In genomic region chr18:49590608-49591007, GRCh38 we compare ENCODE assay signal across 20 cellular contexts. TPM values are rescaled to one million over a fixed set of nuclear protein-coding genes. Genes with fewer than 3 reads are reported as not detected.
DNase-seq lines count a peak whose midpoint lies in the region; ATAC-seq, FAIRE-seq and TF ChIP-seq lines count a peak whose summit lies in the region.
"Had no signal": no experiment of that assay in that cellular context is flagged by ENCODE, and none has a peak within 500 bp of the region (broad histone marks: within the 10 kb centered on the region; RNA-seq: fewer than 3 reads in every experiment).

No MANE protein-coding gene starts in this region.

- no peaks in the 10 kb centered on the region for H3K9me3 ChIP-seq in colonic mucosa
- no peaks in the 10 kb centered on the region for H3K9me3 ChIP-seq in HepG2 (ENCODE audit: low read length)

- H3K4me3 Mint-ChIP-seq in nephron (no peak overlapping the region), WTC11 (no peak overlapping the region)
- H3K4me3 Mint-ChIP-seq in activated CD4-positive, alpha-beta memory T cell treated with anti-CD3 and anti-CD28 coated beads, Interleukin-2, amount 10 ng/mL, durations not matched to agents 7 days and 5 days = no peak overlapping the region
- H3K4me3 Mint-ChIP-seq: CD4-positive, alpha-beta T cell had no signal

- peaks cover 3% of the 10 kb centered on the region for H3K27me3 Mint-ChIP-seq in nephron (ENCODE audit: low read depth)
- peaks cover 3% of the 10 kb centered on the region for H3K27me3 Mint-ChIP-seq in activated CD4-positive, alpha-beta memory T cell treated with anti-CD3 and anti-CD28 coated beads, Interleukin-2, amount 10 ng/mL, durations not matched to agents 7 days and 5 days
- no peaks in the 10 kb centered on the region for H3K27me3 Mint-ChIP-seq in WTC11 (ENCODE audit: low read depth)

- H3K4me3 ChIP-seq in colonic mucosa (no peak overlapping the region), HepG2 (replicated peaks in 1 of 3; ENCODE audit: insufficient read depth in 1 of 3, low read depth in 2 of 3, low read length in 3 of 3) (no peak overlapping the region)
- H3K4me3 ChIP-seq: K562 had no signal

- peak; percentile 31; the same call in 2 of the 3 replicates for ATAC-seq in HepG2
- no peak for ATAC-seq in WTC11
- ATAC-seq: K562 had no signal

- H3K27ac Mint-ChIP-seq in nephron (peak overlapping the region in 2 of 3 experiments; percentile 23 to 41), WTC11 (no peak overlapping the region)
- H3K27ac Mint-ChIP-seq in activated CD4-positive, alpha-beta memory T cell treated with anti-CD3 and anti-CD28 coated beads, Interleukin-2, amount 10 ng/mL, durations not matched to agents 7 days and 5 days = no peak overlapping the region
- H3K27ac Mint-ChIP-seq: CD4-positive, alpha-beta T cell had no signal

- BruUV-seq in HepG2 (replicated peaks; lab: Mats Ljungman, UMichigan) = no TSS peak

- H3K4me1 ChIP-seq in colonic mucosa (peaks cover 8% of the 10 kb centered on the region), HepG2 (ENCODE audit: insufficient read depth, low read length) (peaks cover 23% of the 10 kb centered on the region)

- POLR2A ChIA-PET in HepG2 (lab: Yijun Ruan, JAX) = no interaction called here
- POLR2A ChIA-PET in activated CD4-positive, alpha-beta memory T cell treated with anti-CD3 and anti-CD28 coated beads, Interleukin-2, amount 10 ng/mL, durations not matched to agents 7 days and 5 days (lab: Charles Lee) = no interaction called here
- POLR2A ChIA-PET in WTC11 (lab: Charles Lee) = no interaction called here

- no peak for FAIRE-seq in HepG2 (lab: Jason Lieb, UNC)
- FAIRE-seq: A204.1, GM12892, GM18507, K562 had no signal

- peak overlapping the region in 1 of 2 donors; percentile 53 for H3K9ac ChIP-seq in colonic mucosa (ENCODE audit: low read depth in 2 of 2, low read length in 2 of 2)
- no peak overlapping the region for H3K9ac ChIP-seq in HepG2 (ENCODE audit: insufficient read depth, low read depth, low read length)

- peaks cover 30% of the 10 kb centered on the region for H3K36me3 Mint-ChIP-seq in nephron (ENCODE audit: low read depth)
- H3K36me3 Mint-ChIP-seq in activated CD4-positive, alpha-beta memory T cell treated with anti-CD3 and anti-CD28 coated beads, Interleukin-2, amount 10 ng/mL, durations not matched to agents 7 days and 5 days (ENCODE audit: low read depth) = no peaks in the 10 kb centered on the region
- H3K36me3 Mint-ChIP-seq in WTC11 = peaks cover 13% of the 10 kb centered on the region

- no peaks in the 10 kb centered on the region for H3K79me2 ChIP-seq in HepG2 (ENCODE audit: insufficient read depth, low read length)

- H2AFZ ChIP-seq in HepG2 (ENCODE audit: low read length) = no peak overlapping the region

- TF ChIP-seq RAD21 in HepG2 (CRISPR knock-in tag; IDR thresholded peaks at IDR 0.05) = no peak

- no peak overlapping the region for H3K4me2 ChIP-seq in HepG2 (ENCODE audit: low read depth, low read length)

- intact Hi-C loops in colonic mucosa (cut with DNase I) (no loop called here), HepG2 (cut with micrococcal nuclease; ENCODE audit: unreplicated experiment) (no loop called here)

- WGBS in HepG2 (ENCODE audit: low lambda C conversion rate) = no CpG with 5 or more reads among the region's 10 CpGs

- peaks cover 7% of the 10 kb centered on the region for H3K4me1 Mint-ChIP-seq in nephron
- no peaks in the 10 kb centered on the region for H3K4me1 Mint-ChIP-seq in activated CD4-positive, alpha-beta memory T cell treated with anti-CD3 and anti-CD28 coated beads, Interleukin-2, amount 10 ng/mL, durations not matched to agents 7 days and 5 days
- H3K4me1 Mint-ChIP-seq in WTC11 = peaks cover 6% of the 10 kb centered on the region

- H3K27me3 ChIP-seq in colonic mucosa (no peaks in the 10 kb centered on the region), HepG2 (ENCODE audit: control insufficient read depth in 1 of 2, insufficient read depth in 2 of 2, low read length in 2 of 2) (no peaks in the 10 kb centered on the region)

- H4K20me1 ChIP-seq in HepG2 (ENCODE audit: insufficient read depth, low read length) = no peaks in the 10 kb centered on the region

- DNase-seq in LHCN-M2 (ENCODE audit: low read depth) (peak; percentile 9), colonic mucosa (peak; percentile 56), HepG2 (ENCODE audit: low spot score) (no peak), HK-2 (ENCODE audit: unreplicated experiment) (no peak), WTC11 (ENCODE audit: low spot score) (no peak)
- no peak for DNase-seq in activated CD4-positive, alpha-beta memory T cell treated with anti-CD3 and anti-CD28 coated beads, Interleukin-2, amount 10 ng/mL, durations not matched to agents 7 days and 5 days
- no peak for DNase-seq in activated CD8-positive, alpha-beta memory T cell treated with anti-CD3 and anti-CD28 coated beads, Interleukin-2, amount 50 U/mL, for 4 hours
- DNase-seq: Calu3; CD4-positive, alpha-beta T cell; DMS79; GOT3; NCI-H2081 treated with DMSO at 0.1 percent for 48 hours; NCI-H510A treated with DMSO at 0.1 percent for 48 hours; NCI-H82 had no signal

- no peaks in the 10 kb centered on the region for H3K36me3 ChIP-seq in colonic mucosa
- no peaks in the 10 kb centered on the region for H3K36me3 ChIP-seq in HepG2 (replicated peaks in 1 of 2; ENCODE audit: control insufficient read depth in 1 of 2, insufficient read depth in 2 of 2, low read length in 2 of 2)

- no peak for TF ChIP-seq POLR2A in HepG2 (IDR thresholded peaks at IDR 0.05; ENCODE audit: insufficient read depth in 1 of 2, low read depth in 2 of 2, low read length in 2 of 2)

- TF ChIP-seq CTCF in colonic mucosa (IDR thresholded peaks at IDR 0.05) = no peak
- TF ChIP-seq CTCF in HepG2 (CRISPR knock-in tag; IDR thresholded peaks at IDR 0.05) = no peak
- TF ChIP-seq CTCF in nephron (IDR thresholded peaks at IDR 0.05; ENCODE audit: unreplicated experiment in 3 of 3) = no peak
- TF ChIP-seq CTCF in WTC11 (IDR thresholded peaks at IDR 0.05) = no peak

- TF ChIP-seq EP300 in HepG2 (IDR thresholded peaks at IDR 0.05; ENCODE audit: low read depth in 2 of 2, low read length in 2 of 2) = no peak
- TF ChIP-seq EP300 in HepG2 (CRISPR knock-in tag; IDR thresholded peaks at IDR 0.05; ENCODE audit: borderline replicate concordance) = no peak

- CTCF ChIA-PET in HepG2 (lab: Yijun Ruan, JAX; ENCODE audit: low intra/inter-chr PET ratio, low total read pairs) = no interaction called here
- CTCF ChIA-PET in activated CD4-positive, alpha-beta memory T cell treated with anti-CD3 and anti-CD28 coated beads, Interleukin-2, amount 10 ng/mL, durations not matched to agents 7 days and 5 days (lab: Charles Lee) = no interaction called here
- CTCF ChIA-PET in WTC11 (lab: Charles Lee) = no interaction called here

- no peaks in the 10 kb centered on the region for H3K9me3 Mint-ChIP-seq in nephron
- no peaks in the 10 kb centered on the region for H3K9me3 Mint-ChIP-seq in activated CD4-positive, alpha-beta memory T cell treated with anti-CD3 and anti-CD28 coated beads, Interleukin-2, amount 10 ng/mL, durations not matched to agents 7 days and 5 days
- no peaks in the 10 kb centered on the region for H3K9me3 Mint-ChIP-seq in WTC11
- H3K9me3 Mint-ChIP-seq: CD4-positive, alpha-beta T cell had no signal

- in situ Hi-C loops in HepG2 (cut with HindIII; ENCODE audit: extremely low pct_ligation_motif_present, low pct_unique_long_range_greater_than_20kb) = no loop called here

- peak overlapping the region; percentile 84 for H3K27ac ChIP-seq in colonic mucosa
- no peak overlapping the region for H3K27ac ChIP-seq in HepG2 (ENCODE audit: extremely low read length, insufficient read depth, low read length)
- H3K27ac ChIP-seq: RWPE1 had no signal

TF ChIP-seq in WTC11, 78 proteins besides CTCF, POLR2A, EP300 and RAD21 (continues in another document):
- TF ChIP-seq JUN (CRISPR knock-in tag; IDR thresholded peaks at IDR 0.05) (no peak), ELF4 (CRISPR knock-in tag; IDR thresholded peaks at IDR 0.05; ENCODE audit: low read depth) (no peak), IRF2 (CRISPR knock-in tag; IDR thresholded peaks at IDR 0.05; ENCODE audit: borderline replicate concordance, low read depth) (no peak), MLX (CRISPR knock-in tag; IDR thresholded peaks at IDR 0.05) (no peak)

RNA-seq across cellular contexts. Expression of gene LIPG, which starts 28.8 kb away (rescaled TPM):
- 0.11 and 0.19 TPM in 2 replicates for total RNA-seq in LHCN-M2 (2014; rRNA removed)
- 0.09 TPM for polyA plus RNA-seq in LHCN-M2 (2012)
- 10 to 100 TPM; 25.5 to 32.1 TPM for total RNA-seq in colonic mucosa
- 4.9 and 10.8 TPM in 2 replicates for total RNA-seq in HepG2 (2016; rRNA removed; fragmentation: Illumina TruSeq; extraction: Trizol)
- 0.40 and 0.97 TPM in 2 replicates for total RNA-seq in HepG2 (2016; cell fraction: cytosol; rRNA removed; fragmentation: Illumina TruSeq; extraction: Trizol; ENCODE audit: low read depth)
- total RNA-seq in HepG2 (2016; cell fraction: insoluble cytoplasmic fraction; rRNA removed; fragmentation: Illumina TruSeq; extraction: Trizol) = 5.5 and 12.1 TPM in 2 replicates
- 2.7 and 2.9 TPM in 2 replicates for total RNA-seq in HepG2 (2016; cell fraction: membrane; rRNA removed; fragmentation: Illumina TruSeq; extraction: Trizol)
- 12.8 and 17.5 TPM in 2 replicates for total RNA-seq in HepG2 (2016; cell fraction: nucleus; rRNA removed; fragmentation: Illumina TruSeq; extraction: Trizol)
- polyA plus RNA-seq in HepG2 (2011; rRNA removed) = 0.96 and 4.6 TPM in 2 replicates
- 1.0 and 4.5 TPM in 2 replicates for polyA plus RNA-seq in HepG2 (2011; cell fraction: cytosol; rRNA removed)
- polyA plus RNA-seq in HepG2 (2011; cell fraction: nucleus; rRNA removed) = 1.4 and 5.0 TPM in 2 replicates
- 3.4 and 3.7 TPM in 2 replicates for polyA plus RNA-seq in HepG2 (2012)
- polyA plus RNA-seq in HepG2 (2016; cell fraction: cytosol; fragmentation: Illumina TruSeq; extraction: Trizol; ENCODE audit: low read depth) = 0.68 and 0.74 TPM in 2 replicates
- polyA plus RNA-seq in HepG2 (2016; cell fraction: insoluble cytoplasmic fraction; fragmentation: Illumina TruSeq; extraction: Trizol; ENCODE audit: low read depth) = 3.4 and 3.6 TPM in 2 replicates
- 0.89 and 1.1 TPM in 2 replicates for polyA plus RNA-seq in HepG2 (2016; cell fraction: membrane; fragmentation: Illumina TruSeq; extraction: Trizol; ENCODE audit: low read depth)
- polyA plus RNA-seq in HepG2 (2016; cell fraction: nucleus; fragmentation: Illumina TruSeq; extraction: Trizol; ENCODE audit: insufficient read depth, low read depth) = 14.7 and 16.1 TPM in 2 replicates
- polyA minus RNA-seq in HepG2 (2011; rRNA and poly(A)+ RNA removed; ENCODE audit: low replicate concordance) = 0.16 and 1.9 TPM in 2 replicates
- polyA minus RNA-seq in HepG2 (2011; cell fraction: cytosol; rRNA and poly(A)+ RNA removed) = 2.0 and 4.5 TPM in 2 replicates
- 0.77 and 4.4 TPM in 2 replicates for polyA minus RNA-seq in HepG2 (2011; cell fraction: nucleus; rRNA and poly(A)+ RNA removed)
- not detected for total RNA-seq in activated CD4-positive, alpha-beta memory T cell treated with anti-CD3 and anti-CD28 coated beads, Interleukin-2, amount 10 ng/mL, durations not matched to agents 7 days and 5 days
- 5.5 to 6.8 TPM (median 6.1 TPM) in 3 replicates for total RNA-seq in WTC11 (2021)
- total RNA-seq: CD4-positive, alpha-beta T cell had no signal

Comparison
In these comparisons a context has a peak if more than half of its experiments do, and no peak if none do; other contexts are left out.
1. DNase-seq: peak in LHCN-M2 (single experiment) and colonic mucosa (single experiment); none in HepG2 (single experiment), HK-2 (single experiment), activated CD4-positive, alpha-beta memory T cell treated with anti-CD3 and anti-CD28 coated beads, Interleukin-2, amount 10 ng/mL, durations not matched to agents 7 days and 5 days (single experiment), WTC11 (single experiment) and activated CD8-positive, alpha-beta memory T cell treated with anti-CD3 and anti-CD28 coated beads, Interleukin-2, amount 50 U/mL, for 4 hours (single experiment).
2. H3K27ac Mint-ChIP-seq: peak in nephron (2 of 3); none in activated CD4-positive, alpha-beta memory T cell treated with anti-CD3 and anti-CD28 coated beads, Interleukin-2, amount 10 ng/mL, durations not matched to agents 7 days and 5 days (single experiment) and WTC11 (single experiment).